ENCODE assay signal across 1 cellular context in genomic region chr6:87586371-87587077, GRCh38.
TF ChIP-seq lines count a peak whose summit lies in the region.

No MANE protein-coding gene starts in this region.

TF ChIP-seq in HEK293, 187 proteins besides CTCF, POLR2A, EP300 and RAD21 (continued from another document and continues in another):
- TF ChIP-seq ZNF518A (tag by site-specific recombination; conservative IDR thresholded peaks at IDR 0.05; ENCODE audit: low read depth) (peak; percentile 88), PRDM10 (tag by site-specific recombination; IDR thresholded peaks at IDR 0.05) (no peak), ZNF416 (tag by site-specific recombination; IDR thresholded peaks at IDR 0.05) (no peak), REPIN1 (tag by site-specific recombination; IDR thresholded peaks at IDR 0.05; ENCODE audit: low read depth) (no peak), ZNF140 (tag by site-specific recombination; IDR thresholded peaks at IDR 0.05) (peak; percentile 82), OVOL3 (tag by site-specific recombination; IDR thresholded peaks at IDR 0.05) (0 out of 2 replicates have a peak, but pooled peaks have one; percentile 37), ZNF19 (tag by site-specific recombination; IDR thresholded peaks at IDR 0.05; ENCODE audit: low read depth) (0 out of 2 replicates have a peak, but pooled peaks have one; percentile 77), ZNF670 (tag by site-specific recombination; IDR thresholded peaks at IDR 0.05; ENCODE audit: low read depth) (no peak), ZNF404 (tag by site-specific recombination; IDR thresholded peaks at IDR 0.05) (peak; percentile 66; the same call in 1 of the 2 replicates), ZNF266 (tag by site-specific recombination; IDR thresholded peaks at IDR 0.05; ENCODE audit: low read depth) (peak; percentile 58), ZNF132 (tag by site-specific recombination; IDR thresholded peaks at IDR 0.05; ENCODE audit: borderline replicate concordance) (no peak), ZNF423 (tag by site-specific recombination; IDR thresholded peaks at IDR 0.05) (no peak), SETDB1 (IDR thresholded peaks at IDR 0.05; ENCODE audit: insufficient read length, low read length) (no peak), ZNF24 (tag by site-specific recombination; IDR thresholded peaks at IDR 0.05) (no peak), ZNF626 (tag by site-specific recombination; IDR thresholded peaks at IDR 0.05) (no peak), ZBTB11 (tag by site-specific recombination; conservative IDR thresholded peaks at IDR 0.05; ENCODE audit: low read depth) (peak; percentile 73), ZNF146 (tag by site-specific recombination; IDR thresholded peaks at IDR 0.05) (no peak), ZNF664 (tag by site-specific recombination; IDR thresholded peaks at IDR 0.05) (peak; percentile 75), TRIM28 (IDR thresholded peaks at IDR 0.05; ENCODE audit: borderline replicate concordance, low read length) (no peak), ZNF560 (tag by site-specific recombination; IDR thresholded peaks at IDR 0.05; ENCODE audit: borderline replicate concordance) (peak; percentile 69; the same call in 1 of the 2 replicates), ZNF394 (tag by site-specific recombination; IDR thresholded peaks at IDR 0.05; ENCODE audit: borderline replicate concordance) (peak; percentile 95), ZNF292 (tag by site-specific recombination; IDR thresholded peaks at IDR 0.05; ENCODE audit: borderline replicate concordance, low read depth) (peak; percentile 81; the same call in 1 of the 2 replicates), ZNF248 (tag by site-specific recombination; IDR thresholded peaks at IDR 0.05) (no peak), ZXDB (tag by site-specific recombination; IDR thresholded peaks at IDR 0.05) (peak; percentile 58), ZNF398 (tag by site-specific recombination; IDR thresholded peaks at IDR 0.05) (no peak), ZNF645 (tag by site-specific recombination; IDR thresholded peaks at IDR 0.05) (no peak), MEIS1 (CRISPR knock-in tag; IDR thresholded peaks at IDR 0.05; ENCODE audit: borderline replicate concordance) (no peak), ZNF23 (tag by site-specific recombination; IDR thresholded peaks at IDR 0.05; ENCODE audit: borderline replicate concordance) (no peak), ZNF426 (tag by site-specific recombination; IDR thresholded peaks at IDR 0.05) (peak; percentile 87), ZFHX2 (tag by site-specific recombination; conservative IDR thresholded peaks at IDR 0.05) (no peak), WT1 (tag by site-specific recombination; IDR thresholded peaks at IDR 0.05) (no peak), ZNF433 (tag by site-specific recombination; IDR thresholded peaks at IDR 0.05; ENCODE audit: low read depth) (0 out of 2 replicates have a peak, but pooled peaks have one; percentile 42), ZNF654 (tag by site-specific recombination; IDR thresholded peaks at IDR 0.05; ENCODE audit: low read depth) (peak; percentile 44), ZNF202 (tag by site-specific recombination; IDR thresholded peaks at IDR 0.05; ENCODE audit: borderline replicate concordance) (0 out of 2 replicates have a peak, but pooled peaks have one; percentile 54), SCRT2 (tag by site-specific recombination; IDR thresholded peaks at IDR 0.05) (peak; percentile 56; the same call in 1 of the 2 replicates), ZNF629 (tag by site-specific recombination; IDR thresholded peaks at IDR 0.05) (peak; percentile 48; the same call in 1 of the 2 replicates), ZNF354C (tag by site-specific recombination; IDR thresholded peaks at IDR 0.05; ENCODE audit: borderline replicate concordance, low read depth) (peak; percentile 88; the same call in 1 of the 2 replicates), PRDM6 (tag by site-specific recombination; IDR thresholded peaks at IDR 0.05) (no peak), GLI2 (tag by site-specific recombination; IDR thresholded peaks at IDR 0.05; ENCODE audit: borderline replicate concordance, low read depth) (peak; percentile 33; the same call in 1 of the 2 replicates), ZSCAN30 (tag by site-specific recombination; IDR thresholded peaks at IDR 0.05) (no peak), ZFP37 (tag by site-specific recombination; IDR thresholded peaks at IDR 0.05) (no peak), ZNF26 (tag by site-specific recombination; IDR thresholded peaks at IDR 0.05) (no peak), KLF10 (tag by site-specific recombination; IDR thresholded peaks at IDR 0.05) (no peak), ZNF785 (tag by site-specific recombination; IDR thresholded peaks at IDR 0.05) (no peak), ZNF558 (tag by site-specific recombination; IDR thresholded peaks at IDR 0.05) (peak; percentile 71)
